In genomic region chr14:54864526-54864925, GRCh38 we compare ENCODE assay signal across 21 cellular contexts. TPM values are rescaled to one million over a fixed set of nuclear protein-coding genes. Genes with fewer than 3 reads are reported as not detected.
A peak's percentile ranks its signal among the peaks of the same experiment; 100 is the strongest.
DNase-seq lines count a peak whose midpoint lies in the region; ATAC-seq, FAIRE-seq and TF ChIP-seq lines count a peak whose summit lies in the region.
"Had no signal": no experiment of that assay in that cellular context is flagged by ENCODE, and none has a peak within 500 bp of the region (broad histone marks: within the 10 kb centered on the region; RNA-seq: fewer than 3 reads in every experiment).

No MANE protein-coding gene starts in this region.

- no TSS peak for BruUV-seq in endothelial cell of umbilical vein (replicated peaks; lab: Mats Ljungman, UMichigan)

- TF ChIP-seq POLR2A in endothelial cell of umbilical vein (IDR thresholded peaks at IDR 0.05; ENCODE audit: low read depth, low read length) = no peak

- no peaks in the 10 kb centered on the region for H4K20me1 ChIP-seq in endothelial cell of umbilical vein (replicated peaks; ENCODE audit: control insufficient read depth, extremely low read depth, insufficient read depth, low read length)

- H3K4me3 Mint-ChIP-seq in activated T-cell treated with anti-CD3 and anti-CD28 coated beads, Interleukin-2, amount 50 U/mL, for 4 hours = no peak overlapping the region
- H3K4me3 Mint-ChIP-seq: B cell; CD4-positive, CD25-positive, alpha-beta regulatory T cell; H9 had no signal

- H3K4me3 ChIP-seq in HAP-1 (no peak overlapping the region), endothelial cell of umbilical vein (replicated peaks in 1 of 3; ENCODE audit: insufficient read depth in 1 of 3, low read depth in 1 of 3, low read length in 3 of 3) (no peak overlapping the region)
- H3K4me3 ChIP-seq: SJCRH30 had no signal

- H3K9me3 ChIP-seq in HAP-1 (no peaks in the 10 kb centered on the region; the same call in 1 of the 2 replicates), endothelial cell of umbilical vein (replicated peaks; ENCODE audit: control insufficient read depth, insufficient read depth, low read length) (no peaks in the 10 kb centered on the region)
- H3K9me3 ChIP-seq: Caco-2, SJCRH30 had no signal

- peaks cover 3% of the 10 kb centered on the region for H3K36me3 Mint-ChIP-seq in activated T-cell treated with anti-CD3 and anti-CD28 coated beads, Interleukin-2, amount 50 U/mL, for 4 hours (ENCODE audit: insufficient read depth)

- H3K27me3 ChIP-seq in HAP-1 (ENCODE audit: low read depth) (no peaks in the 10 kb centered on the region), endothelial cell of umbilical vein (ENCODE audit: control insufficient read depth in 2 of 2, insufficient read depth in 2 of 2, low read length in 2 of 2) (no peaks in the 10 kb centered on the region)
- H3K27me3 ChIP-seq: SJCRH30 had no signal

- dilution Hi-C loops in endothelial cell of umbilical vein (cut with MboI; ENCODE audit: extremely low pct_ligation_motif_present, low sequenced_read_pairs) = no loop called here

- peaks cover 16% of the 10 kb centered on the region for H3K4me1 Mint-ChIP-seq in activated T-cell treated with anti-CD3 and anti-CD28 coated beads, Interleukin-2, amount 50 U/mL, for 4 hours (ENCODE audit: low read depth)

- H3K79me2 ChIP-seq in endothelial cell of umbilical vein (ENCODE audit: control insufficient read depth, insufficient read depth, low read length) = no peaks in the 10 kb centered on the region

- DNase-seq in EH (ENCODE audit: low read depth) (peak; percentile 33), HAP-1 (ENCODE audit: low spot score in 2 of 2) (peak; percentile 48 to 85), OCI-M1 (lab: John Stamatoyannopoulos, UW) (peak; percentile 19), endothelial cell of umbilical vein (ENCODE audit: low read depth, low spot score) (peak; percentile 25), hepatic stellate cell (ENCODE audit: low spot score) (no peak), NCI-H2081 treated with DMSO at 0.1 percent for 48 hours (lab: John Stamatoyannopoulos, UW) (no peak)
- DNase-seq in activated T-cell treated with anti-CD3 and anti-CD28 coated beads, Interleukin-2, amount 50 U/mL, for 4 hours = no peak
- DNase-seq: ACHN; Caco-2; CD4-positive, CD25-positive, alpha-beta regulatory T cell; DMS153; EL; H9; NCI-H2029; NCI-H510A; SJCRH30; SW 1271 had no signal

- CTCF ChIA-PET in endothelial cell of umbilical vein (lab: Charles Lee) = interaction anchor here (1.3 to 1.5 kb wide), 2 partner anchors 17 to 59 kb away, joined by 3 to 4 read pairs; no protein-coding TSS in a partner anchor

- H3K9ac ChIP-seq in endothelial cell of umbilical vein (replicated peaks; ENCODE audit: extremely low read depth, insufficient read depth, low read length) = no peak overlapping the region

- H3K36me3 ChIP-seq in HAP-1 (replicated peaks) (no peaks in the 10 kb centered on the region; the same call in 1 of the 2 replicates), endothelial cell of umbilical vein (ENCODE audit: control insufficient read depth in 2 of 2, extremely low read depth in 1 of 2, insufficient read depth in 2 of 2, low read length in 2 of 2) (no peaks in the 10 kb centered on the region)
- H3K36me3 ChIP-seq: SJCRH30 had no signal

- no peak for FAIRE-seq in endothelial cell of umbilical vein (lab: Jason Lieb, UNC)

- ATAC-seq in GM21515 (IDR thresholded peaks at IDR 0.05; ENCODE audit: unreplicated experiment) = no peak
- no peak for ATAC-seq in activated T-cell treated with anti-CD3 and anti-CD28 coated beads, Interleukin-2, amount 50 U/mL, for 4 hours

- no peak overlapping the region for H3K4me2 ChIP-seq in endothelial cell of umbilical vein (ENCODE audit: insufficient read depth, low read length)

- H3K9me3 Mint-ChIP-seq in activated T-cell treated with anti-CD3 and anti-CD28 coated beads, Interleukin-2, amount 50 U/mL, for 4 hours = no peaks in the 10 kb centered on the region
- H3K9me3 Mint-ChIP-seq: CD4-positive, CD25-positive, alpha-beta regulatory T cell; H9 had no signal

- no peaks in the 10 kb centered on the region for H3K27me3 Mint-ChIP-seq in activated T-cell treated with anti-CD3 and anti-CD28 coated beads, Interleukin-2, amount 50 U/mL, for 4 hours (ENCODE audit: low read depth)
- H3K27me3 Mint-ChIP-seq: B cell; CD4-positive, CD25-positive, alpha-beta regulatory T cell had no signal

- no peaks in the 10 kb centered on the region for H3K9me1 ChIP-seq in endothelial cell of umbilical vein (replicated peaks; ENCODE audit: control insufficient read depth, extremely low read depth, insufficient read depth, low read length)

- no peak overlapping the region for H3K27ac ChIP-seq in endothelial cell of umbilical vein (ENCODE audit: insufficient read depth, low read depth, low read length)
- H3K27ac ChIP-seq: HL-60, RWPE1, SJCRH30 had no signal

- TF ChIP-seq CTCF in endothelial cell of umbilical vein (IDR thresholded peaks at IDR 0.05; ENCODE audit: extremely low read depth in 1 of 2, insufficient read depth in 1 of 2, low read depth in 1 of 2, low read length in 2 of 2) = no peak

- intact Hi-C loops in endothelial cell of umbilical vein (cut with micrococcal nuclease) = no loop called here

- in situ Hi-C loops in HAP-1 (cut with MboI; ENCODE audit: low sequenced_read_pairs) = no loop called here

- no peak overlapping the region for H2AFZ ChIP-seq in endothelial cell of umbilical vein (ENCODE audit: low read depth, low read length)

- peaks cover 21% of the 10 kb centered on the region for H3K4me1 ChIP-seq in HAP-1
- H3K4me1 ChIP-seq in endothelial cell of umbilical vein (ENCODE audit: control insufficient read depth, extremely low read depth, insufficient read depth, low read length) = peaks cover 13% of the 10 kb centered on the region
- H3K4me1 ChIP-seq: Caco-2 had no signal

- POLR2A ChIA-PET in endothelial cell of umbilical vein (lab: Charles Lee) = no interaction called here

TF ChIP-seq in endothelial cell of umbilical vein, 7 proteins besides CTCF, POLR2A, EP300 and RAD21:
- TF ChIP-seq POLR2AphosphoS5 (IDR thresholded peaks at IDR 0.05; ENCODE audit: insufficient read depth, low read depth, low read length) (no peak), JUN (IDR thresholded peaks at IDR 0.05; ENCODE audit: borderline replicate concordance, insufficient read depth, insufficient read length, low read depth) (no peak), FOS (IDR thresholded peaks at IDR 0.05; ENCODE audit: borderline replicate concordance, insufficient read depth, low read length) (no peak), MAX (IDR thresholded peaks at IDR 0.05; ENCODE audit: insufficient read depth, insufficient read length) (no peak), EZH2 (IDR thresholded peaks at IDR 0.05; ENCODE audit: borderline replicate concordance, low read depth, low read length, severe bottlenecking) (no peak), MYC (IDR thresholded peaks at IDR 0.05; ENCODE audit: low read depth, low read length) (no peak), GATA2 (IDR thresholded peaks at IDR 0.05; ENCODE audit: insufficient read depth, insufficient read length, low read depth, low read length) (no peak)

RNA-seq across cellular contexts. Expression of gene GCH1, which starts 38.1 kb away (rescaled TPM):
- total RNA-seq in endothelial cell of umbilical vein = 4.6 and 5.0 TPM in 2 replicates
- polyA plus RNA-seq in endothelial cell of umbilical vein = 2.8 and 3.6 TPM in 2 replicates
- polyA plus RNA-seq in endothelial cell of umbilical vein (2011; cell fraction: cytosol; rRNA removed) = 2.3 and 2.7 TPM in 2 replicates
- 2.1 and 3.4 TPM in 2 replicates for polyA plus RNA-seq in endothelial cell of umbilical vein (2011; cell fraction: nucleus; rRNA removed)
- 3.1 and 3.2 TPM in 2 replicates for polyA plus RNA-seq in endothelial cell of umbilical vein (2012)
- polyA minus RNA-seq in endothelial cell of umbilical vein = 1.8 and 2.7 TPM in 2 replicates
- polyA minus RNA-seq in endothelial cell of umbilical vein (2011; cell fraction: cytosol; rRNA and poly(A)+ RNA removed) = 9.9 TPM
- 1.7 and 2.5 TPM in 2 replicates for polyA minus RNA-seq in endothelial cell of umbilical vein (2011; cell fraction: nucleus; rRNA and poly(A)+ RNA removed)
- total RNA-seq in activated T-cell treated with anti-CD3 and anti-CD28 coated beads, Interleukin-2, amount 50 U/mL, for 4 hours = 10 to 100 TPM; 39.4 to 49.6 (median 44.2) TPM

Comparison
In these comparisons a context has a peak if more than half of its experiments do, and no peak if none do; other contexts are left out.
1. DNase-seq: peak in EH (single experiment), HAP-1 (2 of 2), OCI-M1 (single experiment) and endothelial cell of umbilical vein (single experiment); none in hepatic stellate cell (single experiment), activated T-cell treated with anti-CD3 and anti-CD28 coated beads, Interleukin-2, amount 50 U/mL, for 4 hours (single experiment) and NCI-H2081 treated with DMSO at 0.1 percent for 48 hours (single experiment).